ENCODE assay signal across 23 cellular contexts in genomic region chr12:116577149-116577548, GRCh38. TPM values are rescaled to one million over a fixed set of nuclear protein-coding genes. Genes with fewer than 3 reads are reported as not detected.
"Had no signal": no experiment of that assay in that cellular context is flagged by ENCODE, and none has a peak within 500 bp of the region (broad histone marks: within the 10 kb centered on the region; RNA-seq: fewer than 3 reads in every experiment).

No MANE protein-coding gene starts in this region.

- H3K4me3 ChIP-seq: SJSA1 had no signal

- ATAC-seq: activated CD4-positive, CD25-positive, alpha-beta regulatory T cell treated with anti-CD3 and anti-CD28 coated beads, Interleukin-2, amount 50 U/mL, for 24 hours; activated CD8-positive, alpha-beta T cell treated with anti-CD3 and anti-CD28 coated beads, Interleukin-2, amount 10 ng/mL, durations not matched to agents 7 days and 5 days; PC-3; SK-N-SH treated with all-trans-retinoic acid at 6 μM for 48 hours had no signal

- H3K4me1 Mint-ChIP-seq: central memory CD8-positive, alpha-beta T cell had no signal

- DNase-seq: activated CD4-positive, alpha-beta T cell treated with anti-CD3 and anti-CD28 coated beads for 48 hours; activated CD4-positive, alpha-beta T cell treated with anti-CD3 and anti-CD28 coated beads, Interleukin-2, amount 50 U/mL, for 4 hours; activated CD8-positive, alpha-beta memory T cell treated with anti-CD3 and anti-CD28 coated beads, Interleukin-2, amount 50 U/mL, for 48 hours; activated CD8-positive, alpha-beta T cell treated with anti-CD3 and anti-CD28 coated beads, Interleukin-2, amount 10 ng/mL, durations not matched to agents 7 days and 5 days; activated naive CD4-positive, alpha-beta T cell treated with anti-CD3 and anti-CD28 coated beads, Interleukin-2, amount 50 U/mL, for 16 hours; activated T-cell treated with anti-CD3 and anti-CD28 coated beads, Interleukin-2, amount 50 U/mL, for 1 hour; aorta; Kasumi-1; KBM-7; NCI-H1105; NCI-H1436; NCI-H1694 treated with DMSO at 0.1 percent for 48 hours; NCI-H2029 treated with DMSO at 0.1 percent for 48 hours; NCI-H446; NCI-H524; PC-3; SHP77; SW 1271 had no signal

- H3K27me3 Mint-ChIP-seq: central memory CD8-positive, alpha-beta T cell had no signal

- H3K4me3 Mint-ChIP-seq: activated CD8-positive, alpha-beta T cell treated with anti-CD3 and anti-CD28 coated beads, Interleukin-2, amount 10 ng/mL, durations not matched to agents 7 days and 5 days; central memory CD8-positive, alpha-beta T cell; T-helper 1 cell treated with Interleukin-12 subunit alpha and Interleukin-12 subunit beta and Interleukin-4 antibody, amounts not matched to agents 30 μg/mL and 1 μg/mL, for 36 hours had no signal

- H3K9me3 Mint-ChIP-seq: central memory CD8-positive, alpha-beta T cell; T-helper 1 cell treated with Interleukin-12 subunit alpha and Interleukin-12 subunit beta and Interleukin-4 antibody, amounts not matched to agents 30 μg/mL and 1 μg/mL, for 36 hours had no signal

- H3K27ac Mint-ChIP-seq: activated CD8-positive, alpha-beta T cell treated with anti-CD3 and anti-CD28 coated beads, Interleukin-2, amount 10 ng/mL, durations not matched to agents 7 days and 5 days; T-helper 1 cell treated with Interleukin-12 subunit alpha and Interleukin-12 subunit beta and Interleukin-4 antibody, amounts not matched to agents 30 μg/mL and 1 μg/mL, for 36 hours had no signal

RNA-seq across cellular contexts. Expression of gene MAP1LC3B2, which starts 18.0 kb away (rescaled TPM):
- total RNA-seq: PC-3 had no signal
